In genomic region chr1:212827831-212828278, GRCh38 we compare ENCODE assay signal across 1 cellular context.
A peak's percentile ranks its signal among the peaks of the same experiment; 100 is the strongest.
TF ChIP-seq lines count a peak whose summit lies in the region.

No MANE protein-coding gene starts in this region.

TF ChIP-seq in HepG2, 621 proteins besides CTCF, POLR2A, EP300 and RAD21 (continued from another document and continues in another):
- TF ChIP-seq, protein P1, sequence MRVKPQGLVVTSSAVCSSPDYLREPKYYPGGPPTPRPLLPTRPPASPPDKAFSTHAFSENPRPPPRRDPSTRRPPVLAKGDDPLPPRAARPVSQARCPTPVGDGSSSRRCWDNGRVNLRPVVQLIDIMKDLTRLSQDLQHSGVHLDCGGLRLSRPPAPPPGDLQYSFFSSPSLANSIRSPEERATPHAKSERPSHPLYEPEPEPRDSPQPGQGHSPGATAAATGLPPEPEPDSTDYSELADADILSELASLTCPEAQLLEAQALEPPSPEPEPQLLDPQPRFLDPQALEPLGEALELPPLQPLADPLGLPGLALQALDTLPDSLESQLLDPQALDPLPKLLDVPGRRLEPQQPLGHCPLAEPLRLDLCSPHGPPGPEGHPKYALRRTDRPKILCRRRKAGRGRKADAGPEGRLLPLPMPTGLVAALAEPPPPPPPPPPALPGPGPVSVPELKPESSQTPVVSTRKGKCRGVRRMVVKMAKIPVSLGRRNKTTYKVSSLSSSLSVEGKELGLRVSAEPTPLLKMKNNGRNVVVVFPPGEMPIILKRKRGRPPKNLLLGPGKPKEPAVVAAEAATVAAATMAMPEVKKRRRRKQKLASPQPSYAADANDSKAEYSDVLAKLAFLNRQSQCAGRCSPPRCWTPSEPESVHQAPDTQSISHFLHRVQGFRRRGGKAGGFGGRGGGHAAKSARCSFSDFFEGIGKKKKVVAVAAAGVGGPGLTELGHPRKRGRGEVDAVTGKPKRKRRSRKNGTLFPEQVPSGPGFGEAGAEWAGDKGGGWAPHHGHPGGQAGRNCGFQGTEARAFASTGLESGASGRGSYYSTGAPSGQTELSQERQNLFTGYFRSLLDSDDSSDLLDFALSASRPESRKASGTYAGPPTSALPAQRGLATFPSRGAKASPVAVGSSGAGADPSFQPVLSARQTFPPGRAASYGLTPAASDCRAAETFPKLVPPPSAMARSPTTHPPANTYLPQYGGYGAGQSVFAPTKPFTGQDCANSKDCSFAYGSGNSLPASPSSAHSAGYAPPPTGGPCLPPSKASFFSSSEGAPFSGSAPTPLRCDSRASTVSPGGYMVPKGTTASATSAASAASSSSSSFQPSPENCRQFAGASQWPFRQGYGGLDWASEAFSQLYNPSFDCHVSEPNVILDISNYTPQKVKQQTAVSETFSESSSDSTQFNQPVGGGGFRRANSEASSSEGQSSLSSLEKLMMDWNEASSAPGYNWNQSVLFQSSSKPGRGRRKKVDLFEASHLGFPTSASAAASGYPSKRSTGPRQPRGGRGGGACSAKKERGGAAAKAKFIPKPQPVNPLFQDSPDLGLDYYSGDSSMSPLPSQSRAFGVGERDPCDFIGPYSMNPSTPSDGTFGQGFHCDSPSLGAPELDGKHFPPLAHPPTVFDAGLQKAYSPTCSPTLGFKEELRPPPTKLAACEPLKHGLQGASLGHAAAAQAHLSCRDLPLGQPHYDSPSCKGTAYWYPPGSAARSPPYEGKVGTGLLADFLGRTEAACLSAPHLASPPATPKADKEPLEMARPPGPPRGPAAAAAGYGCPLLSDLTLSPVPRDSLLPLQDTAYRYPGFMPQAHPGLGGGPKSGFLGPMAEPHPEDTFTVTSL (CRISPR knock-in tag; IDR thresholded peaks at IDR 0.05; ENCODE audit: borderline replicate concordance), result peak; percentile 79; the same call in 1 of the 2 replicates
- TF ChIP-seq HCFC1 (IDR thresholded peaks at IDR 0.05; ENCODE audit: low read depth, low read length), result no peak
- peak; percentile 22; the same call in 1 of the 2 replicates for TF ChIP-seq MIER3 (CRISPR knock-in tag; IDR thresholded peaks at IDR 0.05; ENCODE audit: borderline replicate concordance)
- peak; percentile 31; the same call in 1 of the 2 replicates for TF ChIP-seq SNAPC2 (CRISPR knock-in tag; IDR thresholded peaks at IDR 0.05)
- TF ChIP-seq SOX6 (IDR thresholded peaks at IDR 0.05), result no peak
- peak; percentile 80 for TF ChIP-seq SOX6 (CRISPR knock-in tag; IDR thresholded peaks at IDR 0.05)
- TF ChIP-seq, protein P2, sequence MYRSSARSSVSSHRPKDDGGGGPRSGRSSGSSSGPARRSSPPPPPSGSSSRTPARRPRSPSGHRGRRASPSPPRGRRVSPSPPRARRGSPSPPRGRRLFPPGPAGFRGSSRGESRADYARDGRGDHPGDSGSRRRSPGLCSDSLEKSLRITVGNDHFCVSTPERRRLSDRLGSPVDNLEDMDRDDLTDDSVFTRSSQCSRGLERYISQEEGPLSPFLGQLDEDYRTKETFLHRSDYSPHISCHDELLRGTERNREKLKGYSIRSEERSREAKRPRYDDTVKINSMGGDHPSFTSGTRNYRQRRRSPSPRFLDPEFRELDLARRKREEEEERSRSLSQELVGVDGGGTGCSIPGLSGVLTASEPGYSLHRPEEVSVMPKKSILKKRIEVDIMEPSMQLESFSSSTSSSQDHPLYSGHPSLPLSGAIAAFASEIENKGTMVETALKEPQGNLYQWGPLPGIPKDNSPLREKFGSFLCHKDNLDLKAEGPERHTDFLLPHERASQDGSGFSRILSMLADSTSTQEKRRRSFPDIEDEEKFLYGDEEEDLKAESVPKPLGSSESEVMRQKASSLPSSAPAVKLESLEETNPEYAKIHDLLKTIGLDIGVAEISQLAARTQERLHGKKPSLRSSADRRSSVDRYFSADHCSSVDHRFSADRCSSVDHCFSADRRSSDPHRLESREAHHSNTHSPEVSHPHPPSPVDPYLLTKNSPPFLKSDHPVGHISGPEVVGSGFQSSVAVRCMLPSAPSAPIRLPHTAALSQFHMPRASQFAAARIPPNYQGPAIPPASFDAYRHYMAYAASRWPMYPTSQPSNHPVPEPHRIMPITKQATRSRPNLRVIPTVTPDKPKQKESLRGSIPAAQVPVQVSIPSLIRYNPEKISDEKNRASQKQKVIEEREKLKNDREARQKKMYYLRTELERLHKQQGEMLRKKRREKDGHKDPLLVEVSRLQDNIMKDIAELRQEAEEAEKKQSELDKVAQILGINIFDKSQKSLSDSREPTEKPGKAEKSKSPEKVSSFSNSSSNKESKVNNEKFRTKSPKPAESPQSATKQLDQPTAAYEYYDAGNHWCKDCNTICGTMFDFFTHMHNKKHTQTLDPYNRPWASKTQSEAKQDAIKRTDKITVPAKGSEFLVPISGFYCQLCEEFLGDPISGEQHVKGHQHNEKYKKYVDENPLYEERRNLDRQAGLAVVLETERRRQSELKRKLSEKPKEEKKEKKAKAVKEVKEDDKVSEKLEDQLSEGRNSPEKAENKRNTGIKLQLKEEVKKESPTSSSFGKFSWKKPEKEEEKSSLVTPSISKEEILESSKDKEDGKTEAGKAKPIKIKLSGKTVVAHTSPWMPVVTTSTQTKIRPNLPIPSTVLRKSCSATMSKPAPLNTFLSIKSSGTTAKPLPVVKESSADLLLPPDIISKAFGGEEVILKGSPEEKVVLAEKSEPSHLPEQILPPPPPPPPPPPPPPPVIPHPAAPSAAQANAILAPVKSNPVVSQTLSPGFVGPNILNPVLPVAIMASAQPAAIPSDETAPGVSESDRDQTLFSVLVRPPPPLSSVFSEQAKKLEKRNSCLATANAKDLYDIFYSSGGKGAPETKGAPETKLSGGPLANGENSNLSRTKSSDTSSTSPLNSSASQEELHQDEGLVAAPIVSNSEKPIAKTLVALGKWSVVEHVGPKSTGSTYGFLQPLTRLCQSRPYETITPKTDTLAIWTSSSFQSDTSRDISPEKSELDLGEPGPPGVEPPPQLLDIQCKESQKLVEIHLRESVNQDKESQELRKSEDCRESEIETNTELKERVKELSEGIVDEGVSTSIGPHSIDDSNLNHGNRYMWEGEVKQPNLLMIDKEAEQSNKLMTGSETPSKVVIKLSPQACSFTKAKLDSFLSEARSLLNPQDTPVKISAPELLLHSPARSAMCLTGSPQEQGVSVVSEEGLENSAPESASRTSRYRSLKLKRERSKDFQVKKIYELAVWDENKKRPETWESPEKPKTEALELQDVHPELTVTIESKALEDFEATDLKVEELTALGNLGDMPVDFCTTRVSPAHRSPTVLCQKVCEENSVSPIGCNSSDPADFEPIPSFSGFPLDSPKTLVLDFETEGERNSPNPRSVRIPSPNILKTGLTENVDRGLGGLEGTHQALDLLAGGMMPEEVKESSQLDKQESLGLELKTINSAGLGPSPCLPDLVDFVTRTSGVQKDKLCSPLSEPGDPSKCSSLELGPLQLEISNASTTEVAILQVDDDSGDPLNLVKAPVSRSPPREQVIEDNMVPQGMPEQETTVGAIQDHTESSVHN (CRISPR knock-in tag; IDR thresholded peaks at IDR 0.05), result no peak
- no peak for TF ChIP-seq CEBPZ (IDR thresholded peaks at IDR 0.05; ENCODE audit: low read length)
- no peak for TF ChIP-seq ZC3H4 (CRISPR knock-in tag; IDR thresholded peaks at IDR 0.05; ENCODE audit: borderline replicate concordance)
- peak; percentile 17; the same call in 1 of the 2 replicates for TF ChIP-seq BRD4 (CRISPR knock-in tag; IDR thresholded peaks at IDR 0.05)
- TF ChIP-seq REXO4 (CRISPR knock-in tag; IDR thresholded peaks at IDR 0.05; ENCODE audit: borderline replicate concordance), result no peak
- no peak for TF ChIP-seq GTF2F1 (IDR thresholded peaks at IDR 0.05; ENCODE audit: low read length)
- TF ChIP-seq KLF6 (CRISPR knock-in tag; IDR thresholded peaks at IDR 0.05), result no peak
- no peak for TF ChIP-seq NONO (IDR thresholded peaks at IDR 0.05)
- 0 out of 2 replicates have a peak, but pooled peaks have one; percentile 16 for TF ChIP-seq NONO (CRISPR knock-in tag; conservative IDR thresholded peaks at IDR 0.05)
- TF ChIP-seq, protein P3, sequence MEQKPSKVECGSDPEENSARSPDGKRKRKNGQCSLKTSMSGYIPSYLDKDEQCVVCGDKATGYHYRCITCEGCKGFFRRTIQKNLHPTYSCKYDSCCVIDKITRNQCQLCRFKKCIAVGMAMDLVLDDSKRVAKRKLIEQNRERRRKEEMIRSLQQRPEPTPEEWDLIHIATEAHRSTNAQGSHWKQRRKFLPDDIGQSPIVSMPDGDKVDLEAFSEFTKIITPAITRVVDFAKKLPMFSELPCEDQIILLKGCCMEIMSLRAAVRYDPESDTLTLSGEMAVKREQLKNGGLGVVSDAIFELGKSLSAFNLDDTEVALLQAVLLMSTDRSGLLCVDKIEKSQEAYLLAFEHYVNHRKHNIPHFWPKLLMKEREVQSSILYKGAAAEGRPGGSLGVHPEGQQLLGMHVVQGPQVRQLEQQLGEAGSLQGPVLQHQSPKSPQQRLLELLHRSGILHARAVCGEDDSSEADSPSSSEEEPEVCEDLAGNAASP (CRISPR knock-in tag; IDR thresholded peaks at IDR 0.05; ENCODE audit: borderline replicate concordance), result peak; percentile 92; the same call in 1 of the 2 replicates
- TF ChIP-seq IRF9 (CRISPR knock-in tag; IDR thresholded peaks at IDR 0.05; ENCODE audit: borderline replicate concordance), result 0 out of 2 replicates have a peak, but pooled peaks have one; percentile 31
- TF ChIP-seq PHF5A (CRISPR knock-in tag; IDR thresholded peaks at IDR 0.05; ENCODE audit: low read depth, unreplicated experiment), result no peak
- TF ChIP-seq TARDBP (CRISPR knock-in tag; IDR thresholded peaks at IDR 0.05), result peak; percentile 75; the same call in 1 of the 2 replicates
- TF ChIP-seq ZNF629 (CRISPR knock-in tag; conservative IDR thresholded peaks at IDR 0.05), result no peak
- no peak for TF ChIP-seq ZFYVE20 (CRISPR knock-in tag; IDR thresholded peaks at IDR 0.05; ENCODE audit: borderline replicate concordance, low read depth)
- no peak for TF ChIP-seq MED13 (CRISPR knock-in tag; IDR thresholded peaks at IDR 0.05)
- peak; percentile 61 for TF ChIP-seq ASH2L (IDR thresholded peaks at IDR 0.05; ENCODE audit: insufficient read length, low read depth, low read length)
- TF ChIP-seq ZNF558 (CRISPR knock-in tag; IDR thresholded peaks at IDR 0.05; ENCODE audit: borderline replicate concordance), result no peak
- TF ChIP-seq, protein P4, sequence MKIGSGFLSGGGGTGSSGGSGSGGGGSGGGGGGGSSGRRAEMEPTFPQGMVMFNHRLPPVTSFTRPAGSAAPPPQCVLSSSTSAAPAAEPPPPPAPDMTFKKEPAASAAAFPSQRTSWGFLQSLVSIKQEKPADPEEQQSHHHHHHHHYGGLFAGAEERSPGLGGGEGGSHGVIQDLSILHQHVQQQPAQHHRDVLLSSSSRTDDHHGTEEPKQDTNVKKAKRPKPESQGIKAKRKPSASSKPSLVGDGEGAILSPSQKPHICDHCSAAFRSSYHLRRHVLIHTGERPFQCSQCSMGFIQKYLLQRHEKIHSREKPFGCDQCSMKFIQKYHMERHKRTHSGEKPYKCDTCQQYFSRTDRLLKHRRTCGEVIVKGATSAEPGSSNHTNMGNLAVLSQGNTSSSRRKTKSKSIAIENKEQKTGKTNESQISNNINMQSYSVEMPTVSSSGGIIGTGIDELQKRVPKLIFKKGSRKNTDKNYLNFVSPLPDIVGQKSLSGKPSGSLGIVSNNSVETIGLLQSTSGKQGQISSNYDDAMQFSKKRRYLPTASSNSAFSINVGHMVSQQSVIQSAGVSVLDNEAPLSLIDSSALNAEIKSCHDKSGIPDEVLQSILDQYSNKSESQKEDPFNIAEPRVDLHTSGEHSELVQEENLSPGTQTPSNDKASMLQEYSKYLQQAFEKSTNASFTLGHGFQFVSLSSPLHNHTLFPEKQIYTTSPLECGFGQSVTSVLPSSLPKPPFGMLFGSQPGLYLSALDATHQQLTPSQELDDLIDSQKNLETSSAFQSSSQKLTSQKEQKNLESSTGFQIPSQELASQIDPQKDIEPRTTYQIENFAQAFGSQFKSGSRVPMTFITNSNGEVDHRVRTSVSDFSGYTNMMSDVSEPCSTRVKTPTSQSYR (CRISPR knock-in tag; IDR thresholded peaks at IDR 0.05; ENCODE audit: borderline replicate concordance), result peak; percentile 78; the same call in 1 of the 2 replicates
- TF ChIP-seq, protein P5, sequence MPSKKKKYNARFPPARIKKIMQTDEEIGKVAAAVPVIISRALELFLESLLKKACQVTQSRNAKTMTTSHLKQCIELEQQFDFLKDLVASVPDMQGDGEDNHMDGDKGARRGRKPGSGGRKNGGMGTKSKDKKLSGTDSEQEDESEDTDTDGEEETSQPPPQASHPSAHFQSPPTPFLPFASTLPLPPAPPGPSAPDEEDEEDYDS (CRISPR knock-in tag; IDR thresholded peaks at IDR 0.05), result peak; percentile 44; the same call in 1 of the 2 replicates
- TF ChIP-seq ZNF607 (CRISPR knock-in tag; IDR thresholded peaks at IDR 0.05; ENCODE audit: borderline replicate concordance), result no peak
- no peak for TF ChIP-seq TCF12 (IDR thresholded peaks at IDR 0.05)
- TF ChIP-seq TCF12 (CRISPR knock-in tag; IDR thresholded peaks at IDR 0.05), result no peak
- no peak for TF ChIP-seq PAX8 (CRISPR knock-in tag; IDR thresholded peaks at IDR 0.05; ENCODE audit: borderline replicate concordance)
- TF ChIP-seq NR2C2 (CRISPR knock-in tag; IDR thresholded peaks at IDR 0.05; ENCODE audit: borderline replicate concordance), result peak; percentile 41
- TF ChIP-seq, protein P6, sequence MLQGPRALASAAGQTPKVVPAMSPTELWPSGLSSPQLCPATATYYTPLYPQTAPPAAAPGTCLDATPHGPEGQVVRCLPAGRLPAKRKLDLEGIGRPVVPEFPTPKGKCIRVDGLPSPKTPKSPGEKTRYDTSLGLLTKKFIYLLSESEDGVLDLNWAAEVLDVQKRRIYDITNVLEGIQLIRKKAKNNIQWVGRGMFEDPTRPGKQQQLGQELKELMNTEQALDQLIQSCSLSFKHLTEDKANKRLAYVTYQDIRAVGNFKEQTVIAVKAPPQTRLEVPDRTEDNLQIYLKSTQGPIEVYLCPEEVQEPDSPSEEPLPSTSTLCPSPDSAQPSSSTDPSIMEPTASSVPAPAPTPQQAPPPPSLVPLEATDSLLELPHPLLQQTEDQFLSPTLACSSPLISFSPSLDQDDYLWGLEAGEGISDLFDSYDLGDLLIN (CRISPR knock-in tag; IDR thresholded peaks at IDR 0.05; ENCODE audit: borderline replicate concordance), result no peak
